In the genomic region with DNA sequence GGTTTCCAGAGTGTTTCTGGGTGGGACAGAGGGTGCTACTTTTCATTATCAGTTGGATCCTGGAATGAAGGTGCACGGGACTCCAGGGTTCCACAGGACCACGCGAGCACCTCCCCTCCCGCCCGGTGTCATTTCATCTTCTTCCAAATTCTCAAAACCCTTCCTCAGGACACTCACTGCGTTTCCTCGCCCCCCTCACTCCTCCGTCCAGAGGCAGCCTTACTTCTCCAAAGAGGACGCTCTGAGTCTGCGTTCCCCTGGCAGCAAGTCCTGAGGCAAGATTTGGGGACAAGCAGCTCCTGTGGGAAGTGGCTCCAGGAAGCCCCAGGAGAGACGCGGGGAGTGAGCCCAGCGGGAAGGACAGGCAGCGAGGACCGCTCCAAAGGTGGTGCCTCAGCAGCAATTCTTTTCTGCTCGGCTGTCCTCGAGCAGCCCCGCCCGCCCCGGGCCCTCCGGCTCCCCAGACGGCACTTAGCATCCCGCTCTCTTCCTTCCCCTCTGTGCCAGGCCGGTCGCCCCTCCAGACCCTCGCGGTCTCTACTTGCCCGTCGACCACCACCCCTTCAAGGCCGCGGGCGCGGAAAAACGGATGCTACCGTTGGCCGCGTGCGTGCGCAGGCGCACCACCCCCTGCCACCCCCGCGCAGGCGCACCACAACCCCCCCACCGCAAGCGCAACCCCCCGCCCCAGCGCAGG, we compare ENCODE assay signal across 8 cellular contexts. TPM values are rescaled to one million over a fixed set of nuclear protein-coding genes. Genes with fewer than 3 reads are reported as not detected.
DNase-seq lines count a peak whose midpoint lies in the region; ATAC-seq and TF ChIP-seq lines count a peak whose summit lies in the region.

No MANE protein-coding gene starts in this region.

- in situ Hi-C loops in GM18951 (cut with MboI; ENCODE audit: low sequenced_read_pairs, unreplicated experiment) = no loop called here

- intact Hi-C loops in Right ventricle myocardium superior (cut with DNase I) (no loop called here), sigmoid colon (cut with DNase I) (loop anchor here (1.0 to 10.0 kb wide), 2 partner anchors 23 to 973 kb away; partner anchors contain the start of genes TUBGCP2 and ZNF511)

- H3K36me3 Mint-ChIP-seq in T-cell = peaks cover 14% of the 10 kb centered on the region

- peak overlapping the region; percentile 86 to 90 (median 87) for H3K27ac ChIP-seq in sigmoid colon

- no peaks in the 10 kb centered on the region for H3K9me3 Mint-ChIP-seq in T-cell

- ATAC-seq in HG03103 (IDR thresholded peaks at IDR 0.05; ENCODE audit: low read depth, unreplicated experiment) (peak; percentile 24), T-cell (replicated peaks in 1 of 4) (peak in 3 of 4 experiments; percentile 38 to 50 (median 43)), Right ventricle myocardium superior (ENCODE audit: poor library complexity) (peak; percentile 54)

- no peaks in the 10 kb centered on the region for H3K27me3 Mint-ChIP-seq in T-cell

- 1% methylated on average over 46 to 47 of the region's 47 CpGs for WGBS in sigmoid colon, 2 donors

- peaks cover 0 to 40% (median 34%) of the 10 kb centered on the region in 4 donors for H3K4me1 ChIP-seq in sigmoid colon

- peak overlapping the region; percentile 81 to 87 (median 84) for H3K4me3 ChIP-seq in sigmoid colon

- DNase-seq in Ammon's horn (ENCODE audit: low spot score) = peak; percentile 41
- no peak for DNase-seq in T-cell
- DNase-seq in Right ventricle myocardium superior = no peak
- DNase-seq in sigmoid colon = no peak
- no peak for DNase-seq in activated gamma-delta T cell treated with Interleukin-2 at 50 U/mL for 16 hours
- DNase-seq in GF-D8 (lab: John Stamatoyannopoulos, UW) = no peak

- peak overlapping the region; percentile 87 to 91 for H3K27ac Mint-ChIP-seq in T-cell

- H3K4me3 Mint-ChIP-seq in T-cell = peak overlapping the region; percentile 76 to 85 (median 85)

- peaks cover 0 to 13% (median 0%) of the 10 kb centered on the region in 4 donors for H3K36me3 ChIP-seq in sigmoid colon

- H3K4me1 Mint-ChIP-seq in T-cell = peaks cover 44 to 68% (median 55%) of the 10 kb centered on the region in 3 donors

- H3K9me3 ChIP-seq in sigmoid colon = no peaks in the 10 kb centered on the region

- H3K27me3 ChIP-seq in sigmoid colon = no peaks in the 10 kb centered on the region

- POLR2A ChIA-PET in T-cell (lab: Charles Lee) = interaction anchor here in 1 of 2 donors (0.6 kb wide), 1 partner anchor 23 kb away, joined by 3 read pairs; no protein-coding TSS in a partner anchor

- CTCF ChIA-PET in T-cell (lab: Charles Lee) = interaction anchor here (0.6 kb wide), 2 partner anchors 23 to 189 kb away, joined by 4 to 5 read pairs; no protein-coding TSS in a partner anchor

- no peak for TF ChIP-seq EP300 in sigmoid colon (IDR thresholded peaks at IDR 0.05)

- no peak for TF ChIP-seq CTCF in sigmoid colon (IDR thresholded peaks at IDR 0.05)

- TF ChIP-seq POLR2A in GM18951 (IDR thresholded peaks at IDR 0.05; ENCODE audit: extremely low read depth, insufficient read depth, insufficient read length) (peak; percentile 72), sigmoid colon (IDR thresholded peaks at IDR 0.05) (peak in 1 of 2 donors; percentile 47)

RNA-seq across cellular contexts. Expression of gene LRRC27, which starts 0.6 kb away (rescaled TPM):
- total RNA-seq in T-cell (1 to 10 TPM; 3.1 to 7.8 (median 7.0) TPM), Right ventricle myocardium superior (3.9 TPM), sigmoid colon (10 to 100 TPM in 1 of 4 donors, 1 to 10 TPM in 3; 6.1 to 15.5 (median 8.1) TPM)
- polyA plus RNA-seq in sigmoid colon = 1 to 10 TPM; 1.4 to 6.2 (median 1.8) TPM

RNA-seq across cellular contexts. Expression of gene STK32C, which starts 23.7 kb away (rescaled TPM):
- 10 to 100 TPM in 3 of 5 donors, 1 to 10 TPM in 2; 5.8 to 16.4 (median 12.2) TPM for total RNA-seq in T-cell
- total RNA-seq in Right ventricle myocardium superior = 5.9 TPM
- total RNA-seq in sigmoid colon = 1 to 10 TPM; 4.3 to 8.4 (median 6.1) TPM
- 10 to 100 TPM; 10.4 to 12.8 (median 12.6) TPM for polyA plus RNA-seq in sigmoid colon
